In genomic region chr11:36381005-36381350, GRCh38 we compare ENCODE assay signal across 21 cellular contexts.
DNase-seq lines count a peak whose midpoint lies in the region; ATAC-seq and TF ChIP-seq lines count a peak whose summit lies in the region.
"Had no signal": no experiment of that assay in that cellular context is flagged by ENCODE, and none has a peak within 500 bp of the region (broad histone marks: within the 10 kb centered on the region; RNA-seq: fewer than 3 reads in every experiment).

No MANE protein-coding gene starts in this region.

- no peak for TF ChIP-seq CTCF in CD4-positive, alpha-beta T cell (IDR thresholded peaks at IDR 0.05)
- no peak for TF ChIP-seq CTCF in neutrophil (IDR thresholded peaks at IDR 0.05)

- POLR2A ChIA-PET in CD4-positive, alpha-beta T cell (lab: Charles Lee), result interaction anchor here (0.8 to 1.7 kb wide), 5 partner anchors 18 to 40 kb away, joined by 3 to 6 read pairs (median 3); no protein-coding TSS in a partner anchor
- POLR2A ChIA-PET in activated CD8-positive, alpha-beta T cell treated with anti-CD3 and anti-CD28 coated beads, Interleukin-2, amount 10 ng/mL, durations not matched to agents 7 days and 5 days (lab: Charles Lee), result no interaction called here

- H3K4me3 Mint-ChIP-seq in CD4-positive, alpha-beta T cell, result peak overlapping the region; percentile 45
- H3K4me3 Mint-ChIP-seq in activated CD8-positive, alpha-beta T cell treated with anti-CD3 and anti-CD28 coated beads, Interleukin-2, amount 10 ng/mL, durations not matched to agents 7 days and 5 days, result peak overlapping the region; percentile 27
- H3K4me3 Mint-ChIP-seq: activated naive CD8-positive, alpha-beta T cell treated with anti-CD3 and anti-CD28 coated beads, Interleukin-2, amount 10 ng/mL, durations not matched to agents 7 days and 5 days had no signal

- peaks cover 22 to 33% of the 10 kb centered on the region in 2 experiments for H3K4me1 ChIP-seq in neutrophil (ENCODE audit: control insufficient read depth in 1 of 2, insufficient read depth in 1 of 2, low read depth in 1 of 2, low read length in 1 of 2)

- H3K36me3 ChIP-seq in neutrophil, result no peaks in the 10 kb centered on the region
- H3K36me3 ChIP-seq: thyroid gland had no signal

- peaks cover 34% of the 10 kb centered on the region for H3K27me3 Mint-ChIP-seq in CD4-positive, alpha-beta T cell
- H3K27me3 Mint-ChIP-seq in activated CD8-positive, alpha-beta T cell treated with anti-CD3 and anti-CD28 coated beads, Interleukin-2, amount 10 ng/mL, durations not matched to agents 7 days and 5 days (ENCODE audit: low read depth), result peaks cover 37% of the 10 kb centered on the region

- intact Hi-C loops in CD4-positive, alpha-beta T cell (cut with DNase I, micrococcal nuclease), result no loop called here

- H3K27ac ChIP-seq in CD4-positive, alpha-beta T cell (ENCODE audit: low read depth, low read length), result no peak overlapping the region
- peak overlapping the region; percentile 68 for H3K27ac ChIP-seq in neutrophil
- H3K27ac ChIP-seq: BLaER1, brain microvascular endothelial cell, thyroid gland had no signal

- no peaks in the 10 kb centered on the region for H3K36me3 Mint-ChIP-seq in CD4-positive, alpha-beta T cell (ENCODE audit: low read depth)
- H3K36me3 Mint-ChIP-seq in activated CD8-positive, alpha-beta T cell treated with anti-CD3 and anti-CD28 coated beads, Interleukin-2, amount 10 ng/mL, durations not matched to agents 7 days and 5 days (ENCODE audit: low read depth), result no peaks in the 10 kb centered on the region
- H3K36me3 Mint-ChIP-seq: naive thymus-derived CD8-positive, alpha-beta T cell had no signal

- CTCF ChIA-PET in CD4-positive, alpha-beta T cell (lab: Charles Lee), result interaction anchor here (0.8 to 1.3 kb wide), 3 partner anchors 13 to 51 kb away, joined by 3 to 9 read pairs (median 3); no protein-coding TSS in a partner anchor
- CTCF ChIA-PET in activated CD8-positive, alpha-beta T cell treated with anti-CD3 and anti-CD28 coated beads, Interleukin-2, amount 10 ng/mL, durations not matched to agents 7 days and 5 days (lab: Charles Lee), result interaction anchor here (1.0 to 1.4 kb wide), 3 partner anchors 26 to 366 kb away, joined by 3 to 4 read pairs (median 4); no protein-coding TSS in a partner anchor

- H3K9me3 Mint-ChIP-seq in CD4-positive, alpha-beta T cell, result no peaks in the 10 kb centered on the region
- no peaks in the 10 kb centered on the region for H3K9me3 Mint-ChIP-seq in activated CD8-positive, alpha-beta T cell treated with anti-CD3 and anti-CD28 coated beads, Interleukin-2, amount 10 ng/mL, durations not matched to agents 7 days and 5 days (ENCODE audit: insufficient read depth)
- H3K9me3 Mint-ChIP-seq: activated naive CD8-positive, alpha-beta T cell treated with anti-CD3 and anti-CD28 coated beads, Interleukin-2, amount 10 ng/mL, durations not matched to agents 7 days and 5 days; naive thymus-derived CD8-positive, alpha-beta T cell had no signal

- peak overlapping the region; percentile 2 for H3K27ac Mint-ChIP-seq in CD4-positive, alpha-beta T cell
- no peak overlapping the region for H3K27ac Mint-ChIP-seq in activated CD8-positive, alpha-beta T cell treated with anti-CD3 and anti-CD28 coated beads, Interleukin-2, amount 10 ng/mL, durations not matched to agents 7 days and 5 days
- H3K27ac Mint-ChIP-seq: activated naive CD8-positive, alpha-beta T cell treated with anti-CD3 and anti-CD28 coated beads, Interleukin-2, amount 10 ng/mL, durations not matched to agents 7 days and 5 days had no signal

- no peak for DNase-seq in CD4-positive, alpha-beta T cell
- DNase-seq in activated CD8-positive, alpha-beta T cell treated with anti-CD3 and anti-CD28 coated beads, Interleukin-2, amount 10 ng/mL, durations not matched to agents 7 days and 5 days, result no peak
- DNase-seq in MV-4-11 (lab: John Stamatoyannopoulos, UW), result no peak
- DNase-seq in COR-L47 (lab: John Stamatoyannopoulos, UW), result no peak
- DNase-seq: activated CD8-positive, alpha-beta memory T cell treated with anti-CD3 and anti-CD28 coated beads, Interleukin-2, amount 50 U/mL, for 48 hours; activated naive CD8-positive, alpha-beta T cell treated with anti-CD3 and anti-CD28 coated beads, Interleukin-2, amount 10 ng/mL, durations not matched to agents 7 days and 5 days; brain microvascular endothelial cell; DMS79 treated with DMSO at 0.1 percent for 48 hours; naive thymus-derived CD8-positive, alpha-beta T cell; NCI-H1436 treated with DMSO at 0.1 percent for 48 hours; NCI-H2227 treated with DMSO at 0.1 percent for 48 hours; stimulated activated CD4-positive, alpha-beta T cell treated with anti-CD3 and anti-CD28 coated beads, Interleukin-4, amount 100 ng/mL, for 1 hour; stimulated activated CD8-positive, alpha-beta memory T cell treated with anti-CD3 and anti-CD28 coated beads, Interleukin-4, amount 100 ng/mL, for 48 hours; thyroid gland had no signal

- no peak overlapping the region for H3K4me3 ChIP-seq in neutrophil (ENCODE audit: low read depth in 1 of 2, low read length in 1 of 2)
- H3K4me3 ChIP-seq: BLaER1, lung, thyroid gland had no signal

- peaks cover 40% of the 10 kb centered on the region for H3K4me1 Mint-ChIP-seq in CD4-positive, alpha-beta T cell (ENCODE audit: low read depth)
- peaks cover 28% of the 10 kb centered on the region for H3K4me1 Mint-ChIP-seq in activated CD8-positive, alpha-beta T cell treated with anti-CD3 and anti-CD28 coated beads, Interleukin-2, amount 10 ng/mL, durations not matched to agents 7 days and 5 days (ENCODE audit: low read depth)

- H3K27me3 ChIP-seq in CD4-positive, alpha-beta T cell (ENCODE audit: control insufficient read depth, insufficient read depth, low read length), result peaks cover 28% of the 10 kb centered on the region
- H3K27me3 ChIP-seq in neutrophil, result peaks cover 39% of the 10 kb centered on the region
- H3K27me3 ChIP-seq: brain microvascular endothelial cell, thyroid gland had no signal

- ATAC-seq in CD4-positive, alpha-beta T cell (ENCODE audit: poor library complexity), result no peak
- ATAC-seq in GM18868 (IDR thresholded peaks at IDR 0.05; ENCODE audit: unreplicated experiment), result peak; percentile 25
- no peak for ATAC-seq in activated CD8-positive, alpha-beta T cell treated with anti-CD3 and anti-CD28 coated beads, Interleukin-2, amount 10 ng/mL, durations not matched to agents 7 days and 5 days
- ATAC-seq in HG03378 (IDR thresholded peaks at IDR 0.05; ENCODE audit: unreplicated experiment), result no peak
- ATAC-seq: esophagus mucosa; HCT116; naive thymus-derived CD8-positive, alpha-beta T cell had no signal

- no peaks in the 10 kb centered on the region for H3K9me3 ChIP-seq in CD4-positive, alpha-beta T cell (ENCODE audit: control insufficient read depth, low read length)
- H3K9me3 ChIP-seq in neutrophil, result no peaks in the 10 kb centered on the region
- H3K9me3 ChIP-seq: BLaER1, thyroid gland had no signal
